In genomic region chr4:118268780-118269179, GRCh38 we compare ENCODE assay signal across 22 cellular contexts.
"Had no signal": no experiment of that assay in that cellular context is flagged by ENCODE, and none has a peak within 500 bp of the region (broad histone marks: within the 10 kb centered on the region; RNA-seq: fewer than 3 reads in every experiment).

No MANE protein-coding gene starts in this region.

- H3K9me3 ChIP-seq: MG63, SK-N-SH had no signal

- H3K4me3 ChIP-seq: MG63 had no signal

- H3K4me2 ChIP-seq: SK-N-SH had no signal

- H3K9ac ChIP-seq: SK-N-SH had no signal

- ATAC-seq: Panc1, PC-3, T-helper 17 cell had no signal

- H3K27ac ChIP-seq: RWPE1 had no signal

- H3K9me2 ChIP-seq: SK-N-SH had no signal

- H3K36me3 ChIP-seq: MG63 had no signal

- H3K27me3 ChIP-seq: MG63 had no signal

- DNase-seq: Karpas-422, KG1, MG63, NCI-H1092, NCI-H1105 treated with DMSO at 0.1 percent for 48 hours, NCI-H1417 treated with DMSO at 0.1 percent for 48 hours, NCI-H146, NCI-H1694 treated with DMSO at 0.1 percent for 48 hours, NCI-H1930, NCI-H2081, NCI-H2107, NCI-H2227 treated with DMSO at 0.1 percent for 48 hours, NCI-H524, NCI-H526 treated with DMSO at 0.1 percent for 48 hours, NCI-H82, PC-3, SHP77, SK-N-SH, T-helper 1 cell, T-helper 17 cell had no signal
